Comparison of ENCODE assay signal across 6 cellular contexts in genomic region chr19:48896191-48896720, GRCh38. TPM values are rescaled to one million over a fixed set of nuclear protein-coding genes. Genes with fewer than 3 reads are reported as not detected.
DNase-seq lines count a peak whose midpoint lies in the region; ATAC-seq and TF ChIP-seq lines count a peak whose summit lies in the region.

No MANE protein-coding gene starts in this region.

- no peaks in the 10 kb centered on the region for H3K36me3 ChIP-seq in left ventricle myocardium inferior
- H3K36me3 ChIP-seq in subcutaneous abdominal adipose tissue (ENCODE audit: control insufficient read depth in 5 of 5, insufficient read depth in 5 of 5, low read length in 5 of 5), result no peaks in the 10 kb centered on the region

- DNase-seq in activated CD4-positive, alpha-beta T cell treated with anti-CD3 and anti-CD28 coated beads for 36 hours, result peak; percentile 78
- no peak for DNase-seq in activated CD4-positive, alpha-beta T cell treated with anti-CD3 and anti-CD28 coated beads for 1 hour
- peak; percentile 65 for DNase-seq in left ventricle myocardium inferior
- no peak for DNase-seq in progenitor cell of endocrine pancreas (ENCODE audit: low spot score, unreplicated experiment)
- DNase-seq in dedifferentiated amniotic fluid mesenchymal stem cell (ENCODE audit: extremely low spot score), result no peak

- H3K36me3 Mint-ChIP-seq in activated CD4-positive, alpha-beta T cell treated with anti-CD3 and anti-CD28 coated beads for 36 hours (ENCODE audit: low read depth), result peaks cover 7% of the 10 kb centered on the region
- no peaks in the 10 kb centered on the region for H3K36me3 Mint-ChIP-seq in progenitor cell of endocrine pancreas (ENCODE audit: insufficient read depth)

- CTCF ChIA-PET in activated CD4-positive, alpha-beta T cell treated with anti-CD3 and anti-CD28 coated beads for 36 hours (lab: Charles Lee), result interaction anchor here (0.5 to 1.2 kb wide), 4 partner anchors 17 to 412 kb away, joined by 3 to 5 read pairs (median 3); partner anchors contain the start of gene RUVBL2

- intact Hi-C loops in activated CD4-positive, alpha-beta T cell treated with anti-CD3 and anti-CD28 coated beads for 36 hours (cut with DNase I, micrococcal nuclease), result no loop called here
- intact Hi-C loops in left ventricle myocardium inferior (cut with micrococcal nuclease), result no loop called here

- no peaks in the 10 kb centered on the region for H3K9me3 Mint-ChIP-seq in activated CD4-positive, alpha-beta T cell treated with anti-CD3 and anti-CD28 coated beads for 36 hours (ENCODE audit: low read depth)
- H3K9me3 Mint-ChIP-seq in progenitor cell of endocrine pancreas (ENCODE audit: low read depth), result no peaks in the 10 kb centered on the region

- peak; percentile 43 for ATAC-seq in activated CD4-positive, alpha-beta T cell treated with anti-CD3 and anti-CD28 coated beads for 36 hours

- H3K9me3 ChIP-seq in left ventricle myocardium inferior (replicated peaks) (no peaks in the 10 kb centered on the region), subcutaneous abdominal adipose tissue (ENCODE audit: control insufficient read depth in 5 of 5, low read length in 5 of 5) (no peaks in the 10 kb centered on the region)

- H3K4me1 ChIP-seq in left ventricle myocardium inferior, result peaks cover 36% of the 10 kb centered on the region
- peaks cover 2 to 32% (median 22%) of the 10 kb centered on the region in 5 donors for H3K4me1 ChIP-seq in subcutaneous abdominal adipose tissue (ENCODE audit: control insufficient read depth in 5 of 5, insufficient read depth in 5 of 5, low read length in 5 of 5)

- H3K27ac ChIP-seq in left ventricle myocardium inferior (replicated peaks) (peak overlapping the region; percentile 65), subcutaneous abdominal adipose tissue (ENCODE audit: low read depth, low read length) (no peak overlapping the region)

- H3K27me3 Mint-ChIP-seq in activated CD4-positive, alpha-beta T cell treated with anti-CD3 and anti-CD28 coated beads for 36 hours, result peaks cover 15% of the 10 kb centered on the region
- peaks cover 7% of the 10 kb centered on the region for H3K27me3 Mint-ChIP-seq in progenitor cell of endocrine pancreas

- TF ChIP-seq CTCF in left ventricle myocardium inferior (IDR thresholded peaks at IDR 0.05; ENCODE audit: borderline replicate concordance) (no peak), progenitor cell of endocrine pancreas (IDR thresholded peaks at IDR 0.05; ENCODE audit: unreplicated experiment) (no peak)

- peak overlapping the region in 3 of 5 donors; percentile 7 to 47 (median 30) for H3K9ac ChIP-seq in subcutaneous abdominal adipose tissue (ENCODE audit: low read length in 5 of 5)

- peak overlapping the region; percentile 67 for H3K4me3 ChIP-seq in left ventricle myocardium inferior
- H3K4me3 ChIP-seq in subcutaneous abdominal adipose tissue (ENCODE audit: low read depth in 1 of 5, low read length in 5 of 5), result peak overlapping the region in 4 of 5 donors; percentile 27 to 46 (median 38)

- H3K27ac Mint-ChIP-seq in activated CD4-positive, alpha-beta T cell treated with anti-CD3 and anti-CD28 coated beads for 36 hours, result no peak overlapping the region
- no peak overlapping the region for H3K27ac Mint-ChIP-seq in progenitor cell of endocrine pancreas

- H3K4me1 Mint-ChIP-seq in activated CD4-positive, alpha-beta T cell treated with anti-CD3 and anti-CD28 coated beads for 36 hours, result peaks cover 27% of the 10 kb centered on the region
- H3K4me1 Mint-ChIP-seq in progenitor cell of endocrine pancreas (ENCODE audit: low read depth), result peaks cover 24% of the 10 kb centered on the region

- POLR2A ChIA-PET in activated CD4-positive, alpha-beta T cell treated with anti-CD3 and anti-CD28 coated beads for 36 hours (lab: Charles Lee), result interaction anchor here (1.2 kb wide), 1 partner anchor 23 kb away, joined by 4 read pairs; no protein-coding TSS in a partner anchor

- no peaks in the 10 kb centered on the region for H3K27me3 ChIP-seq in left ventricle myocardium inferior (ENCODE audit: low read depth)
- peaks cover 0 to 12% (median 0%) of the 10 kb centered on the region in 5 donors for H3K27me3 ChIP-seq in subcutaneous abdominal adipose tissue (ENCODE audit: control insufficient read depth in 5 of 5, insufficient read depth in 4 of 5, low read length in 5 of 5)

- peak overlapping the region; percentile 49 for H3K4me3 Mint-ChIP-seq in activated CD4-positive, alpha-beta T cell treated with anti-CD3 and anti-CD28 coated beads for 36 hours
- no peak overlapping the region for H3K4me3 Mint-ChIP-seq in progenitor cell of endocrine pancreas (ENCODE audit: low read depth)

RNA-seq across cellular contexts. Expression of gene TULP2, which starts 2.3 kb away (rescaled TPM):
- under 1 TPM; 0.37 to 0.87 TPM for total RNA-seq in activated CD4-positive, alpha-beta T cell treated with anti-CD3 and anti-CD28 coated beads for 36 hours
- total RNA-seq in left ventricle myocardium inferior (0.55 TPM), progenitor cell of endocrine pancreas (0.46 TPM in 1 of 2 replicates, not detected in the other)

RNA-seq across cellular contexts. Expression of gene NUCB1, which starts 3.9 kb away (rescaled TPM):
- total RNA-seq in activated CD4-positive, alpha-beta T cell treated with anti-CD3 and anti-CD28 coated beads for 36 hours, result 100 to 1,000 TPM; 115 to 118 TPM
- total RNA-seq in left ventricle myocardium inferior (221 TPM), progenitor cell of endocrine pancreas (149 and 165 TPM in 2 replicates)

RNA-seq across cellular contexts. Expression of gene PPP1R15A, which starts 24.0 kb away (rescaled TPM):
- total RNA-seq in activated CD4-positive, alpha-beta T cell treated with anti-CD3 and anti-CD28 coated beads for 36 hours, result 10 to 100 TPM; 51.6 to 62.4 TPM
- 76.4 TPM for total RNA-seq in left ventricle myocardium inferior
- total RNA-seq in progenitor cell of endocrine pancreas, result 44.5 and 48.9 TPM in 2 replicates

RNA-seq across cellular contexts. Expression of gene PLEKHA4, which starts 27.8 kb away (rescaled TPM):
- 10 to 100 TPM in 1 of 2 experiments, 1 to 10 TPM in 1; 7.0 to 10.9 TPM for total RNA-seq in activated CD4-positive, alpha-beta T cell treated with anti-CD3 and anti-CD28 coated beads for 36 hours
- total RNA-seq in left ventricle myocardium inferior, result 24.7 TPM
- total RNA-seq in progenitor cell of endocrine pancreas, result 8.5 and 11.7 TPM in 2 replicates

RNA-seq across cellular contexts. Expression of gene DHDH, which starts 37.2 kb away (rescaled TPM):
- total RNA-seq in activated CD4-positive, alpha-beta T cell treated with anti-CD3 and anti-CD28 coated beads for 36 hours, result 1 to 10 TPM; 1.4 to 2.4 TPM
- total RNA-seq in left ventricle myocardium inferior (not detected), progenitor cell of endocrine pancreas (1.1 and 1.8 TPM in 2 replicates)

Comparison
In these comparisons a context has a peak if more than half of its experiments do, and no peak if none do; other contexts are left out.
1. DNase-seq: peak in activated CD4-positive, alpha-beta T cell treated with anti-CD3 and anti-CD28 coated beads for 36 hours (single experiment) and left ventricle myocardium inferior (single experiment); none in activated CD4-positive, alpha-beta T cell treated with anti-CD3 and anti-CD28 coated beads for 1 hour (single experiment), progenitor cell of endocrine pancreas (single experiment) and dedifferentiated amniotic fluid mesenchymal stem cell (single experiment).